In genomic region chr13:66809496-66809895, GRCh38 we compare ENCODE assay signal across 28 cellular contexts.
DNase-seq lines count a peak whose midpoint lies in the region; ATAC-seq and FAIRE-seq lines count a peak whose summit lies in the region.
"Had no signal": no experiment of that assay in that cellular context is flagged by ENCODE, and none has a peak within 500 bp of the region (broad histone marks: within the 10 kb centered on the region; RNA-seq: fewer than 3 reads in every experiment).

No MANE protein-coding gene starts in this region.

- no peaks in the 10 kb centered on the region for H3K36me3 Mint-ChIP-seq in activated naive CD4-positive, alpha-beta T cell treated with anti-CD3 and anti-CD28 coated beads, Interleukin-2, amount 50 U/mL, for 72 hours
- H3K36me3 Mint-ChIP-seq: activated naive CD8-positive, alpha-beta T cell; naive thymus-derived CD4-positive, alpha-beta T cell had no signal

- no peak for ATAC-seq in activated naive CD4-positive, alpha-beta T cell treated with anti-CD3 and anti-CD28 coated beads, Interleukin-2, amount 50 U/mL, for 72 hours
- no peak for ATAC-seq in GM18909 (IDR thresholded peaks at IDR 0.05; ENCODE audit: poor library complexity, unreplicated experiment)
- ATAC-seq: heart left ventricle; left cardiac atrium; naive thymus-derived CD4-positive, alpha-beta T cell; Panc1; right cardiac atrium; stimulated activated naive CD8-positive, alpha-beta T cell treated with anti-CD3 and anti-CD28 coated beads, Interleukin-15, amount 100 ng/mL, for 72 hours had no signal

- DNase-seq in NCI-H2107 treated with DMSO at 0.1 percent for 48 hours (lab: John Stamatoyannopoulos, UW; ENCODE audit: unreplicated experiment) (peak; percentile 51), NCI-H2107 (lab: John Stamatoyannopoulos, UW) (no peak), NCI-H69 (lab: John Stamatoyannopoulos, UW) (peak; percentile 93), DMS 273 (lab: John Stamatoyannopoulos, UW; ENCODE audit: unreplicated experiment) (no peak), SKM-1 treated with dmso at 0.1 percent for 144 hours (lab: John Stamatoyannopoulos, UW; ENCODE audit: unreplicated experiment) (no peak)
- no peak for DNase-seq in activated naive CD4-positive, alpha-beta T cell treated with anti-CD3 and anti-CD28 coated beads, Interleukin-2, amount 50 U/mL, for 72 hours (ENCODE audit: low spot score in 2 of 2)
- DNase-seq: activated CD4-positive, alpha-beta T cell treated with anti-CD3 and anti-CD28 coated beads, Interleukin-2, amount 50 U/mL, for 48 hours; activated CD8-positive, alpha-beta memory T cell treated with anti-CD3 and anti-CD28 coated beads, Interleukin-2, amount 50 U/mL, for 4 hours; CD4-positive, alpha-beta T cell; dorsolateral prefrontal cortex; GDM1; GM23248; heart left ventricle; KBM-7; left cardiac atrium; mesendoderm; MG63; naive thymus-derived CD4-positive, alpha-beta T cell; NCI-H1694 treated with DMSO at 0.1 percent for 48 hours; right cardiac atrium; SIG-M5; stimulated activated naive CD8-positive, alpha-beta T cell treated with anti-CD3 and anti-CD28 coated beads, Interleukin-15, amount 100 ng/mL, for 72 hours; tibial artery had no signal

- H3K9me3 Mint-ChIP-seq in activated naive CD4-positive, alpha-beta T cell treated with anti-CD3 and anti-CD28 coated beads, Interleukin-2, amount 50 U/mL, for 72 hours, result peaks cover 6 to 20% of the 10 kb centered on the region in 2 donors

- no peak overlapping the region for H3K27ac Mint-ChIP-seq in activated naive CD4-positive, alpha-beta T cell treated with anti-CD3 and anti-CD28 coated beads, Interleukin-2, amount 50 U/mL, for 72 hours
- H3K27ac Mint-ChIP-seq: activated naive CD8-positive, alpha-beta T cell; activated T-helper 2 cell treated with anti-CD3 and anti-CD28 coated beads, Interferon-gamma antibody, Interleukin-2, Interleukin-4, amounts not matched to agents 10 μg/mL and 5 μg/mL and 100 μg/mL, durations not matched to agents 14 hours and 24 hours and 36 hours; CD4-positive, alpha-beta T cell; naive thymus-derived CD4-positive, alpha-beta T cell; stimulated activated naive CD8-positive, alpha-beta T cell treated with anti-CD3 and anti-CD28 coated beads, Interleukin-15, amount 100 ng/mL, for 72 hours had no signal

- FAIRE-seq in islet of Langerhans (lab: Jason Lieb, UNC), result peak; percentile 21

Comparison
In these comparisons a context has a peak if more than half of its experiments do, and no peak if none do; other contexts are left out.
1. DNase-seq: peak in NCI-H2107 treated with DMSO at 0.1 percent for 48 hours (single experiment) and NCI-H69 (single experiment); none in NCI-H2107 (single experiment), DMS 273 (single experiment), activated naive CD4-positive, alpha-beta T cell treated with anti-CD3 and anti-CD28 coated beads, Interleukin-2, amount 50 U/mL, for 72 hours (0 of 2) and SKM-1 treated with dmso at 0.1 percent for 144 hours (single experiment).